ENCODE assay signal across 13 cellular contexts in the genomic region with DNA sequence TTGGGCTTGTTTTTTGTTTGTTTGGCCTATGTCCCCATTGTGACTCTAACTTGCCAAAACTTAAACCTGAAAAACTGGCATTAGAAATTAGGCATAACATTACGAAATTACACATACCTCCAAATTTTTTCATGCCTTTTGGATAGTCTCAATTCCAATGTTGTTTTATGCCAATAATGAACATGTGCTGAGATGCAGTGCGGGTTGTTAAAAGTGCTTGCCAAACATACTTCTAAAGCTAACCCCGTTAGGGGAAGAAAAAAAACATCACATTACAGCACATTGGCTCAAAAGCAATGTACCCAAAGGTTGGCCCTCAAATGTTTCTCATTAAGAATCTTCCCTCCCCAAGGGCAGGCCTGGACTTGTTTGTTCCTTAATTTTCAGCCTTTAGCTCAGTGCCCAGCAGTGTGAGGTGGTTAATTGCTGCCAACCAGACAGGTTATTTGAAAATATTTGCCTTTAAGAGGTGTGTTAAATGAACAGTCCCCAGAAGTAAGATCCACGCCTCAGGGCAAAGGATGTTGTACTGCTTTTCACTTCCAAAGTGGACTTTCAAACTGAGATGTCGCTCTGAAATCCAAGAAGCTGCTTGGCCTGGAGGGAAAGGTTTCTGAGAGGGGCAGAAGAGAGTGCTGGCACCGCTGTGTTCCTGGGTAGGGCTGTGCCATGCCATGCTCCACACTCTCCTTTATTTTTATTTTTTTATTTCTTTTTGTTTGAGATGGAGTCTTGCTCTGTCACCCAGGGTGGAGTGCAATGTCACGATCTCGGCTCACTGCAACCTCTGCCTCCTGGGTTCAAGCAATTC. TPM values are rescaled to one million over a fixed set of nuclear protein-coding genes. Genes with fewer than 3 reads are reported as not detected.
DNase-seq lines count a peak whose midpoint lies in the region; ATAC-seq and TF ChIP-seq lines count a peak whose summit lies in the region.
"Had no signal": no experiment of that assay in that cellular context is flagged by ENCODE, and none has a peak within 500 bp of the region (broad histone marks: within the 10 kb centered on the region; RNA-seq: fewer than 3 reads in every experiment).

No MANE protein-coding gene starts in this region.

- CTCF ChIA-PET in SK-N-SH (lab: Yijun Ruan, JAX): interaction anchor here (0.6 to 1.1 kb wide), 3 partner anchors 13 to 782 kb away, joined by 3 to 4 read pairs (median 3); no protein-coding TSS in a partner anchor

- no peaks in the 10 kb centered on the region for H3K9me2 ChIP-seq in SK-N-SH

- H3K36me3 ChIP-seq in HUES6 (ENCODE audit: control insufficient read depth, insufficient read depth, low read length) (no peaks in the 10 kb centered on the region), SK-N-SH (replicated peaks in 1 of 2; ENCODE audit: control insufficient read depth in 1 of 2, insufficient read depth in 2 of 2, low read length in 1 of 2) (no peaks in the 10 kb centered on the region), subcutaneous abdominal adipose tissue (ENCODE audit: control insufficient read depth in 5 of 5, insufficient read depth in 5 of 5, low read length in 5 of 5) (no peaks in the 10 kb centered on the region)
- H3K36me3 ChIP-seq: left lung, MG63 had no signal

- peaks cover 12% of the 10 kb centered on the region for H3K9me3 ChIP-seq in HUES6 (ENCODE audit: control insufficient read depth, insufficient read depth, low read depth, low read length)
- no peaks in the 10 kb centered on the region for H3K9me3 ChIP-seq in SK-N-SH
- peaks cover 0 to 18% (median 10%) of the 10 kb centered on the region in 5 donors for H3K9me3 ChIP-seq in subcutaneous abdominal adipose tissue (ENCODE audit: control insufficient read depth in 5 of 5, low read length in 5 of 5)
- H3K9me3 ChIP-seq: left lung had no signal

- 81% methylated on average over 8 of the region's 8 CpGs for WGBS in SK-N-SH (ENCODE audit: low lambda C conversion rate)

- H3F3A ChIP-seq in SK-N-SH (replicated peaks; ENCODE audit: insufficient read depth): peaks cover 5% of the 10 kb centered on the region

- TF ChIP-seq EP300 in SK-N-SH (IDR thresholded peaks at IDR 0.05; ENCODE audit: borderline replicate concordance in 1 of 2, low read depth in 1 of 2, low read length in 1 of 2): no peak

- POLR2A ChIA-PET in SK-N-SH (lab: Yijun Ruan, JAX): interaction anchor here (0.6 kb wide), 1 partner anchor 30 kb away, joined by 3 read pairs; no protein-coding TSS in a partner anchor

- ATAC-seq in HG02798 (IDR thresholded peaks at IDR 0.05; ENCODE audit: poor library complexity, unreplicated experiment): no peak
- ATAC-seq: left lung had no signal

- no peaks in the 10 kb centered on the region for H4K20me1 ChIP-seq in SK-N-SH (ENCODE audit: insufficient read depth)

- H3K9ac ChIP-seq in HUES6 (ENCODE audit: low read length): no peak overlapping the region
- no peak overlapping the region for H3K9ac ChIP-seq in SK-N-SH
- H3K9ac ChIP-seq in subcutaneous abdominal adipose tissue (ENCODE audit: low read length in 5 of 5): no peak overlapping the region

- H3K4me3 ChIP-seq in HUES6 (ENCODE audit: low read depth, low read length) (no peak overlapping the region), SK-N-SH (ENCODE audit: low read depth in 2 of 2, low read length in 1 of 2) (no peak overlapping the region), subcutaneous abdominal adipose tissue (ENCODE audit: low read depth in 1 of 5, low read length in 5 of 5) (no peak overlapping the region)
- H3K4me3 ChIP-seq: left lung, MG63 had no signal

- no peak for TF ChIP-seq CTCF in SK-N-SH (IDR thresholded peaks at IDR 0.05)

- H3K4me1 ChIP-seq in HUES6 (ENCODE audit: control insufficient read depth, insufficient read depth, low read length) (peaks cover 24% of the 10 kb centered on the region), SK-N-SH (ENCODE audit: control insufficient read depth in 1 of 2, insufficient read depth in 2 of 2, low read depth in 1 of 2, low read length in 1 of 2) (peaks cover 8 to 10% of the 10 kb centered on the region in 2 experiments), subcutaneous abdominal adipose tissue (ENCODE audit: control insufficient read depth in 5 of 5, insufficient read depth in 5 of 5, low read length in 5 of 5) (peaks cover 2 to 17% (median 12%) of the 10 kb centered on the region in 5 donors)
- H3K4me1 ChIP-seq: left lung had no signal

- DNase-seq in SK-N-SH (no peak), foreskin melanocyte (peak; percentile 7), posterior vena cava (ENCODE audit: low spot score) (no peak)
- no peak for DNase-seq in activated CD8-positive, alpha-beta memory T cell treated with anti-CD3 and anti-CD28 coated beads for 24 hours
- no peak for DNase-seq in activated naive CD4-positive, alpha-beta T cell (lab: John Stamatoyannopoulos, UW)
- DNase-seq: activated T-cell treated with anti-CD3 and anti-CD28 coated beads, Interleukin-2, amount 50 U/mL, for 1 hour; GDM1; stimulated activated naive CD4-positive, alpha-beta T cell treated with Interleukin-2 at 50 U/mL for 16 hours had no signal

- 0 out of 2 replicates have a peak overlapping the region, but pooled peaks have one; percentile 30 for H3K27ac ChIP-seq in HUES6 (ENCODE audit: low read depth, low read length)
- H3K27ac ChIP-seq in SK-N-SH (ENCODE audit: low read depth in 2 of 2, low read length in 1 of 2): peak overlapping the region; percentile 33 to 84; a peak in 3 of 4 replicates
- H3K27ac ChIP-seq in subcutaneous abdominal adipose tissue (ENCODE audit: low read depth, low read length): peak overlapping the region; percentile 4
- H3K27ac ChIP-seq: left lung had no signal

- H2AFZ ChIP-seq in SK-N-SH (ENCODE audit: low read depth): peak overlapping the region; percentile 43

- no peaks in the 10 kb centered on the region for H3K79me2 ChIP-seq in SK-N-SH (ENCODE audit: insufficient read depth)

- TF ChIP-seq RAD21 in SK-N-SH (IDR thresholded peaks at IDR 0.05; ENCODE audit: low read length): no peak

- intact Hi-C loops in posterior vena cava (cut with DNase I): no loop called here

- H3K4me2 ChIP-seq in SK-N-SH: peak overlapping the region; percentile 46; the same call in 1 of the 2 replicates

- H3K27me3 ChIP-seq in HUES6 (ENCODE audit: control insufficient read depth, insufficient read depth, low read length) (no peaks in the 10 kb centered on the region), SK-N-SH (ENCODE audit: insufficient read depth) (no peaks in the 10 kb centered on the region), subcutaneous abdominal adipose tissue (ENCODE audit: control insufficient read depth in 5 of 5, insufficient read depth in 4 of 5, low read length in 5 of 5) (peaks cover 0 to 3% (median 0%) of the 10 kb centered on the region in 5 donors)
- H3K27me3 ChIP-seq: left lung, MG63 had no signal

TF ChIP-seq in SK-N-SH, 30 proteins besides CTCF, POLR2A, EP300 and RAD21:
- TF ChIP-seq, protein P1, sequence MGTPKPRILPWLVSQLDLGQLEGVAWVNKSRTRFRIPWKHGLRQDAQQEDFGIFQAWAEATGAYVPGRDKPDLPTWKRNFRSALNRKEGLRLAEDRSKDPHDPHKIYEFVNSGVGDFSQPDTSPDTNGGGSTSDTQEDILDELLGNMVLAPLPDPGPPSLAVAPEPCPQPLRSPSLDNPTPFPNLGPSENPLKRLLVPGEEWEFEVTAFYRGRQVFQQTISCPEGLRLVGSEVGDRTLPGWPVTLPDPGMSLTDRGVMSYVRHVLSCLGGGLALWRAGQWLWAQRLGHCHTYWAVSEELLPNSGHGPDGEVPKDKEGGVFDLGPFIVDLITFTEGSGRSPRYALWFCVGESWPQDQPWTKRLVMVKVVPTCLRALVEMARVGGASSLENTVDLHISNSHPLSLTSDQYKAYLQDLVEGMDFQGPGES (IDR thresholded peaks at IDR 0.05; ENCODE audit: low read depth, low read length): no peak
- TF ChIP-seq TCF12 (IDR thresholded peaks at IDR 0.05) (peak; percentile 59; the same call in 1 of the 2 replicates), TEAD4 (IDR thresholded peaks at IDR 0.05; ENCODE audit: borderline replicate concordance, insufficient read depth) (no peak)

RNA-seq across cellular contexts. Expression of a gene that starts 32.9 kb away (rescaled TPM):
- 94.8 and 147 TPM in 2 replicates for polyA plus RNA-seq in SK-N-SH (2012; rRNA removed)
- polyA plus RNA-seq in SK-N-SH (2012; cell fraction: cytosol; rRNA removed): 68.7 and 110 TPM in 2 replicates
- polyA plus RNA-seq in SK-N-SH (2012; cell fraction: nucleus; rRNA removed): 83.2 and 89.7 TPM in 2 replicates
- total RNA-seq in posterior vena cava: 1,000 to 10,000 TPM in 1 of 2 donors, 100 to 1,000 TPM in 1; 608 to 1,210 TPM

RNA-seq across cellular contexts. Expression of a gene that starts 56.3 kb away (rescaled TPM):
- polyA plus RNA-seq in SK-N-SH (2012; rRNA removed): not detected in 2 replicates
- not detected in 2 replicates for polyA plus RNA-seq in SK-N-SH (2012; cell fraction: cytosol; rRNA removed)
- not detected in 2 replicates for polyA plus RNA-seq in SK-N-SH (2012; cell fraction: nucleus; rRNA removed)
- under 1 TPM in 1 of 2 donors, not detected in 1; 0.42 TPM for total RNA-seq in posterior vena cava

RNA-seq across cellular contexts. Expression of a gene that starts 56.4 kb away (rescaled TPM):
- not detected in 2 replicates for polyA plus RNA-seq in SK-N-SH (2012; rRNA removed)
- polyA plus RNA-seq in SK-N-SH (2012; cell fraction: cytosol; rRNA removed): not detected in 2 replicates
- not detected in 2 replicates for polyA plus RNA-seq in SK-N-SH (2012; cell fraction: nucleus; rRNA removed)
- total RNA-seq in posterior vena cava: not detected

Comparison
In these comparisons a context has a peak if more than half of its experiments do, and no peak if none do; other contexts are left out.
1. H3K27ac ChIP-seq: peak in every context shown above with its lines; median percentile 58 in SK-N-SH; 30 in HUES6; 4 in subcutaneous abdominal adipose tissue.